1 cellular context compared by ENCODE assay signal in the genomic region with DNA sequence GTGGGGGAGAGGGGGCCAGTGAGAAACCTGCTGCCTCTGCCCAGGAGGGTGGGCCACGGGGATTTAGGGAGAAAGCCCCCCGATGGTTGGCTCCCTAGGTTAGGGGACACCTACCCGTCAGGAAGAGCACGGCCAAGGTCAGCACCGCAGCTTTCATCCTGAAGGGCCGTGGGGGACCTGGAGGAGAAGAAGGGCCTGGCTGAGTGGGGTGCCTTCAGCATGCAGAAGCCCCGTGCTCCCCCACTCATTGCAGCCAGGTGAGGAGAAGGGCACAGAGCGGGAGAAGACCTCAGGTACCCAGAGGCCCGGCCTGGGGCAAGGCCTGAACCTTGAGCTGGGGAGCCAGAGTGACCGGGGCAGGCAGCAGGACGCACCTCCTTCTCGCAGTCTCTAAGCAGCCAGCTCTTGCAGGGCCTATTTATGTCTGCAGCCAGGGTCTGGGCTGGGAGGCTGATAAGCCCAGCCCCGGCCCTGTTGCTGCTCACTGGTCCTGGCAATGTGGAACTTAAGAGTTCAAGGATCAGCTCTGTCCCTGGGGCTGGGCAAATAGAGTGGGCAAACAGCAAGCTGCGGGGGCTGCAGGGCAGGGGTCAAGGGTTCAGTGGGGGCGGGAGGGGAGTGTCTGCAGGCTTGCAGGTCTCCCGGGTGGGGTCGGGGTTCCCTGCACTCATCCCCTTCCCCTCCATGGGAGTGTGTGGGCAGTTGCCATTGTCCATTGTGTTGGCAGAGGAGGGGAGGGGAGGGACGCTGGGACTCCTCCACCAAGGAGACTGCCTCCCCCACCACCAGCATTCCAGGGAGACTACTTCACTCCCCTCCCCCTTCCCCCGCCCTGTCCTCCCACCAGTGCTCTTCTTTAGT.
TF ChIP-seq lines count a peak whose summit lies in the region.

A gene (minus strand): TSS at position 392 of the 861 bp plus-strand sequence. CDS start 235 bp downstream, at position 157.

TF ChIP-seq in GM23338, 12 proteins besides CTCF, POLR2A, EP300 and RAD21 (continued from another document):
- TF ChIP-seq, protein P1, sequence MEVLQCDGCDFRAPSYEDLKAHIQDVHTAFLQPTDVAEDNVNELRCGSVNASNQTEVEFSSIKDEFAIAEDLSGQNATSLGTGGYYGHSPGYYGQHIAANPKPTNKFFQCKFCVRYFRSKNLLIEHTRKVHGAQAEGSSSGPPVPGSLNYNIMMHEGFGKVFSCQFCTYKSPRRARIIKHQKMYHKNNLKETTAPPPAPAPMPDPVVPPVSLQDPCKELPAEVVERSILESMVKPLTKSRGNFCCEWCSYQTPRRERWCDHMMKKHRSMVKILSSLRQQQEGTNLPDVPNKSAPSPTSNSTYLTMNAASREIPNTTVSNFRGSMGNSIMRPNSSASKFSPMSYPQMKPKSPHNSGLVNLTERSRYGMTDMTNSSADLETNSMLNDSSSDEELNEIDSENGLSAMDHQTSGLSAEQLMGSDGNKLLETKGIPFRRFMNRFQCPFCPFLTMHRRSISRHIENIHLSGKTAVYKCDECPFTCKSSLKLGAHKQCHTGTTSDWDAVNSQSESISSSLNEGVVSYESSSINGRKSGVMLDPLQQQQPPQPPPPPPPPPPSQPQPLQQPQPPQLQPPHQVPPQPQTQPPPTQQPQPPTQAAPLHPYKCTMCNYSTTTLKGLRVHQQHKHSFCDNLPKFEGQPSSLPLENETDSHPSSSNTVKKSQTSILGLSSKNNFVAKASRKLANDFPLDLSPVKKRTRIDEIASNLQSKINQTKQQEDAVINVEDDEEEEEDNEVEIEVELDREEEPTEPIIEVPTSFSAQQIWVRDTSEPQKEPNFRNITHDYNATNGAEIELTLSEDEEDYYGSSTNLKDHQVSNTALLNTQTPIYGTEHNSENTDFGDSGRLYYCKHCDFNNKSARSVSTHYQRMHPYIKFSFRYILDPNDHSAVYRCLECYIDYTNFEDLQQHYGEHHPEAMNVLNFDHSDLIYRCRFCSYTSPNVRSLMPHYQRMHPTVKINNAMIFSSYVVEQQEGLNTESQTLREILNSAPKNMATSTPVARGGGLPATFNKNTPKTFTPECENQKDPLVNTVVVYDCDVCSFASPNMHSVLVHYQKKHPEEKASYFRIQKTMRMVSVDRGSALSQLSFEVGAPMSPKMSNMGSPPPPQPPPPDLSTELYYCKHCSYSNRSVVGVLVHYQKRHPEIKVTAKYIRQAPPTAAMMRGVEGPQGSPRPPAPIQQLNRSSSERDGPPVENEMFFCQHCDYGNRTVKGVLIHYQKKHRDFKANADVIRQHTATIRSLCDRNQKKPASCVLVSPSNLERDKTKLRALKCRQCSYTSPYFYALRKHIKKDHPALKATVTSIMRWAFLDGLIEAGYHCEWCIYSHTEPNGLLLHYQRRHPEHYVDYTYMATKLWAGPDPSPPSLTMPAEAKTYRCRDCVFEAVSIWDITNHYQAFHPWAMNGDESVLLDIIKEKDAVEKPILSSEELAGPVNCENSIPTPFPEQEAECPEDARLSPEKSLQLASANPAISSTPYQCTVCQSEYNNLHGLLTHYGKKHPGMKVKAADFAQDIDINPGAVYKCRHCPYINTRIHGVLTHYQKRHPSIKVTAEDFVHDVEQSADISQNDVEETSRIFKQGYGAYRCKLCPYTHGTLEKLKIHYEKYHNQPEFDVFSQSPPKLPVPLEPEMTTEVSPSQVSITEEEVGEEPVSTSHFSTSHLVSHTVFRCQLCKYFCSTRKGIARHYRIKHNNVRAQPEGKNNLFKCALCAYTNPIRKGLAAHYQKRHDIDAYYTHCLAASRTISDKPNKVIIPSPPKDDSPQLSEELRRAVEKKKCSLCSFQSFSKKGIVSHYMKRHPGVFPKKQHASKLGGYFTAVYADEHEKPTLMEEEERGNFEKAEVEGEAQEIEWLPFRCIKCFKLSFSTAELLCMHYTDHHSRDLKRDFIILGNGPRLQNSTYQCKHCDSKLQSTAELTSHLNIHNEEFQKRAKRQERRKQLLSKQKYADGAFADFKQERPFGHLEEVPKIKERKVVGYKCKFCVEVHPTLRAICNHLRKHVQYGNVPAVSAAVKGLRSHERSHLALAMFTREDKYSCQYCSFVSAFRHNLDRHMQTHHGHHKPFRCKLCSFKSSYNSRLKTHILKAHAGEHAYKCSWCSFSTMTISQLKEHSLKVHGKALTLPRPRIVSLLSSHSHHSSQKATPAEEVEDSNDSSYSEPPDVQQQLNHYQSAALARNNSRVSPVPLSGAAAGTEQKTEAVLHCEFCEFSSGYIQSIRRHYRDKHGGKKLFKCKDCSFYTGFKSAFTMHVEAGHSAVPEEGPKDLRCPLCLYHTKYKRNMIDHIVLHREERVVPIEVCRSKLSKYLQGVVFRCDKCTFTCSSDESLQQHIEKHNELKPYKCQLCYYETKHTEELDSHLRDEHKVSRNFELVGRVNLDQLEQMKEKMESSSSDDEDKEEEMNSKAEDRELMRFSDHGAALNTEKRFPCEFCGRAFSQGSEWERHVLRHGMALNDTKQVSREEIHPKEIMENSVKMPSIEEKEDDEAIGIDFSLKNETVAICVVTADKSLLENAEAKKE (CRISPR knock-in tag; IDR thresholded peaks at IDR 0.05) = no peak
- TF ChIP-seq, protein P2, sequence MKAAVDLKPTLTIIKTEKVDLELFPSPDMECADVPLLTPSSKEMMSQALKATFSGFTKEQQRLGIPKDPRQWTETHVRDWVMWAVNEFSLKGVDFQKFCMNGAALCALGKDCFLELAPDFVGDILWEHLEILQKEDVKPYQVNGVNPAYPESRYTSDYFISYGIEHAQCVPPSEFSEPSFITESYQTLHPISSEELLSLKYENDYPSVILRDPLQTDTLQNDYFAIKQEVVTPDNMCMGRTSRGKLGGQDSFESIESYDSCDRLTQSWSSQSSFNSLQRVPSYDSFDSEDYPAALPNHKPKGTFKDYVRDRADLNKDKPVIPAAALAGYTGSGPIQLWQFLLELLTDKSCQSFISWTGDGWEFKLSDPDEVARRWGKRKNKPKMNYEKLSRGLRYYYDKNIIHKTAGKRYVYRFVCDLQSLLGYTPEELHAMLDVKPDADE (IDR thresholded peaks at IDR 0.05) = no peak
- no peak for TF ChIP-seq NANOG (IDR thresholded peaks at IDR 0.05; ENCODE audit: borderline replicate concordance)
